ENCODE assay signal across 19 cellular contexts in genomic region chr15:64803526-64803925, GRCh38. TPM values are rescaled to one million over a fixed set of nuclear protein-coding genes. Genes with fewer than 3 reads are reported as not detected.
DNase-seq lines count a peak whose midpoint lies in the region; ATAC-seq, FAIRE-seq and TF ChIP-seq lines count a peak whose summit lies in the region.
"Had no signal": no experiment of that assay in that cellular context is flagged by ENCODE, and none has a peak within 500 bp of the region (broad histone marks: within the 10 kb centered on the region; RNA-seq: fewer than 3 reads in every experiment).

No MANE protein-coding gene starts in this region.

- H3K4me2 ChIP-seq in HepG2 (ENCODE audit: low read depth, low read length) = no peak overlapping the region

- POLR2A ChIA-PET in HepG2 (lab: Yijun Ruan, JAX) = no interaction called here

- no peak overlapping the region for H2AFZ ChIP-seq in HepG2 (ENCODE audit: low read length)

- H3K9me3 ChIP-seq in cardiac muscle cell (ENCODE audit: low read depth) = no peaks in the 10 kb centered on the region
- no peaks in the 10 kb centered on the region for H3K9me3 ChIP-seq in HepG2 (ENCODE audit: low read length)
- no peaks in the 10 kb centered on the region for H3K9me3 ChIP-seq in right lobe of liver
- H3K9me3 ChIP-seq in stomach smooth muscle (ENCODE audit: control insufficient read depth in 2 of 2, low read length in 2 of 2) = no peaks in the 10 kb centered on the region

- TF ChIP-seq RAD21 in HepG2 (CRISPR knock-in tag; IDR thresholded peaks at IDR 0.05) = no peak

- CTCF ChIA-PET in HepG2 (lab: Yijun Ruan, JAX; ENCODE audit: low intra/inter-chr PET ratio, low total read pairs) = no interaction called here

- in situ Hi-C loops in HepG2 (cut with HindIII; ENCODE audit: extremely low pct_ligation_motif_present, low pct_unique_long_range_greater_than_20kb) = no loop called here

- ATAC-seq in Right ventricle myocardium inferior (no peak), HepG2 (no peak), right lobe of liver (no peak), HG03139 (IDR thresholded peaks at IDR 0.05; ENCODE audit: unreplicated experiment) (no peak)
- ATAC-seq: CD8-positive, alpha-beta T cell had no signal

- WGBS in HepG2 (ENCODE audit: low lambda C conversion rate) = 90% methylated on average over 1 of the region's 1 CpG
- WGBS in right lobe of liver (ENCODE audit: insufficient coverage, low coverage, low lambda C conversion rate, missing lambda C conversion rate) = 83% methylated on average over 1 of the region's 1 CpG

- TF ChIP-seq CTCF in cardiac muscle cell (IDR thresholded peaks at IDR 0.05; ENCODE audit: low read depth, low read length) = no peak
- TF ChIP-seq CTCF in HepG2 (CRISPR knock-in tag; IDR thresholded peaks at IDR 0.05) = no peak
- no peak for TF ChIP-seq CTCF in right lobe of liver (IDR thresholded peaks at IDR 0.05)

- no TSS peak for BruUV-seq in HepG2 (replicated peaks; lab: Mats Ljungman, UMichigan)

- DNase-seq in cardiac muscle cell (ENCODE audit: low read depth in 1 of 2, low spot score in 1 of 2) (no peak), Right ventricle myocardium inferior (ENCODE audit: missing footprints) (no peak), HepG2 (ENCODE audit: low spot score) (no peak), right lobe of liver (no peak), RCC 7860 (ENCODE audit: low spot score) (no peak)
- DNase-seq: CD8-positive, alpha-beta T cell; COR-L47; DMS153; DND-41; GDM1; HCEC 1CT; HFFc6 had no signal

- H3K9ac ChIP-seq in HepG2 (ENCODE audit: insufficient read depth, low read depth, low read length) (no peak overlapping the region), stomach smooth muscle (ENCODE audit: low read length in 2 of 2) (no peak overlapping the region)

- H4K20me1 ChIP-seq in HepG2 (ENCODE audit: insufficient read depth, low read length) = no peaks in the 10 kb centered on the region

- TF ChIP-seq EP300 in HepG2 (IDR thresholded peaks at IDR 0.05; ENCODE audit: low read depth in 2 of 2, low read length in 2 of 2) (no peak), HepG2 (CRISPR knock-in tag; IDR thresholded peaks at IDR 0.05; ENCODE audit: borderline replicate concordance) (no peak)

- H3K79me2 ChIP-seq in HepG2 (ENCODE audit: insufficient read depth, low read length) = no peaks in the 10 kb centered on the region

- H3K36me3 ChIP-seq in cardiac muscle cell = no peaks in the 10 kb centered on the region
- H3K36me3 ChIP-seq in HepG2 (replicated peaks in 1 of 2; ENCODE audit: control insufficient read depth in 1 of 2, insufficient read depth in 2 of 2, low read length in 2 of 2) = no peaks in the 10 kb centered on the region
- no peaks in the 10 kb centered on the region for H3K36me3 ChIP-seq in right lobe of liver
- H3K36me3 ChIP-seq in stomach smooth muscle (ENCODE audit: control insufficient read depth in 2 of 2, insufficient read depth in 2 of 2, low read length in 2 of 2) = no peaks in the 10 kb centered on the region

- H3K4me3 ChIP-seq in cardiac muscle cell (no peak overlapping the region), HepG2 (replicated peaks in 1 of 3; ENCODE audit: insufficient read depth in 1 of 3, low read depth in 2 of 3, low read length in 3 of 3) (no peak overlapping the region), right lobe of liver (no peak overlapping the region), stomach smooth muscle (ENCODE audit: low read length in 2 of 2) (no peak overlapping the region)

- TF ChIP-seq POLR2A in HepG2 (IDR thresholded peaks at IDR 0.05; ENCODE audit: insufficient read depth in 1 of 2, low read depth in 2 of 2, low read length in 2 of 2) (no peak), right lobe of liver (IDR thresholded peaks at IDR 0.05) (no peak)

- H3K27me3 ChIP-seq in cardiac muscle cell (no peaks in the 10 kb centered on the region), HepG2 (ENCODE audit: control insufficient read depth in 1 of 2, insufficient read depth in 2 of 2, low read length in 2 of 2) (peaks cover 1 to 3% of the 10 kb centered on the region in 2 experiments; a peak in 2 of 5 replicates), right lobe of liver (no peaks in the 10 kb centered on the region), stomach smooth muscle (ENCODE audit: control insufficient read depth in 1 of 2, insufficient read depth in 2 of 2, low read length in 2 of 2) (no peaks in the 10 kb centered on the region)

- H3K27ac ChIP-seq in cardiac muscle cell (peak overlapping the region; percentile 75), HepG2 (ENCODE audit: extremely low read length, insufficient read depth, low read length) (no peak overlapping the region), right lobe of liver (no peak overlapping the region), stomach smooth muscle (ENCODE audit: low read length) (peak overlapping the region; percentile 92)
- H3K27ac ChIP-seq: 22Rv1 had no signal

- peaks cover 48% of the 10 kb centered on the region for H3K4me1 ChIP-seq in cardiac muscle cell (ENCODE audit: low read depth)
- peaks cover 9% of the 10 kb centered on the region for H3K4me1 ChIP-seq in HepG2 (ENCODE audit: insufficient read depth, low read length)
- no peaks in the 10 kb centered on the region for H3K4me1 ChIP-seq in right lobe of liver
- peaks cover 43% of the 10 kb centered on the region for H3K4me1 ChIP-seq in stomach smooth muscle (ENCODE audit: control insufficient read depth, insufficient read depth, low read length)

- intact Hi-C loops in Right ventricle myocardium inferior (cut with DNase I) = no loop called here
- intact Hi-C loops in HepG2 (cut with micrococcal nuclease; ENCODE audit: unreplicated experiment) = loop anchor here (2.0 kb wide), 1 partner anchor 57 kb away; no protein-coding TSS in a partner anchor
- intact Hi-C loops in right lobe of liver (cut with DNase I) = no loop called here

- no peak for FAIRE-seq in HepG2 (lab: Jason Lieb, UNC)
- FAIRE-seq in RCC 7860 (lab: Jason Lieb, UNC) = no peak
- FAIRE-seq: D721Med, GM12892, GM19239 had no signal

RNA-seq across cellular contexts. Expression of gene PIF1, which starts 21.9 kb away (rescaled TPM):
- total RNA-seq in cardiac muscle cell = 3.5 and 70.9 TPM in 2 replicates
- polyA plus RNA-seq in cardiac muscle cell = 7.4 and 49.0 TPM in 2 replicates
- 0.73 TPM for total RNA-seq in Right ventricle myocardium inferior
- total RNA-seq in HepG2 (2016; rRNA removed; fragmentation: Illumina TruSeq; extraction: Trizol) = 8.3 and 19.7 TPM in 2 replicates
- total RNA-seq in HepG2 (2016; cell fraction: cytosol; rRNA removed; fragmentation: Illumina TruSeq; extraction: Trizol; ENCODE audit: low read depth) = 10.1 and 10.8 TPM in 2 replicates
- total RNA-seq in HepG2 (2016; cell fraction: insoluble cytoplasmic fraction; rRNA removed; fragmentation: Illumina TruSeq; extraction: Trizol) = 7.8 and 21.1 TPM in 2 replicates
- 8.0 and 9.6 TPM in 2 replicates for total RNA-seq in HepG2 (2016; cell fraction: membrane; rRNA removed; fragmentation: Illumina TruSeq; extraction: Trizol)
- total RNA-seq in HepG2 (2016; cell fraction: nucleus; rRNA removed; fragmentation: Illumina TruSeq; extraction: Trizol) = 22.6 and 34.5 TPM in 2 replicates
- 14.0 and 18.5 TPM in 2 replicates for polyA plus RNA-seq in HepG2 (2011; rRNA removed)
- polyA plus RNA-seq in HepG2 (2011; cell fraction: cytosol; rRNA removed) = 5.4 and 11.1 TPM in 2 replicates
- polyA plus RNA-seq in HepG2 (2011; cell fraction: nucleus; rRNA removed) = 50.6 and 90.5 TPM in 2 replicates
- 3.2 and 9.0 TPM in 2 replicates for polyA plus RNA-seq in HepG2 (2012)
- polyA plus RNA-seq in HepG2 (2016; cell fraction: cytosol; fragmentation: Illumina TruSeq; extraction: Trizol; ENCODE audit: low read depth) = 1.2 and 1.3 TPM in 2 replicates
- polyA plus RNA-seq in HepG2 (2016; cell fraction: insoluble cytoplasmic fraction; fragmentation: Illumina TruSeq; extraction: Trizol; ENCODE audit: low read depth) = 7.2 and 8.0 TPM in 2 replicates
- polyA plus RNA-seq in HepG2 (2016; cell fraction: membrane; fragmentation: Illumina TruSeq; extraction: Trizol; ENCODE audit: low read depth) = 3.6 and 4.0 TPM in 2 replicates
- polyA plus RNA-seq in HepG2 (2016; cell fraction: nucleus; fragmentation: Illumina TruSeq; extraction: Trizol; ENCODE audit: insufficient read depth, low read depth) = 105 and 116 TPM in 2 replicates
- polyA minus RNA-seq in HepG2 (2011; rRNA and poly(A)+ RNA removed; ENCODE audit: low replicate concordance) = 12.7 and 35.9 TPM in 2 replicates
- polyA minus RNA-seq in HepG2 (2011; cell fraction: cytosol; rRNA and poly(A)+ RNA removed) = 1.6 and 4.1 TPM in 2 replicates
- polyA minus RNA-seq in HepG2 (2011; cell fraction: nucleus; rRNA and poly(A)+ RNA removed) = 11.4 and 16.5 TPM in 2 replicates
- total RNA-seq in right lobe of liver = under 1 TPM; 0.11 to 1.00 (median 0.36) TPM

RNA-seq across cellular contexts. Expression of gene RBPMS2, which starts 28.1 kb away (rescaled TPM):
- total RNA-seq in cardiac muscle cell (18.4 and 35.4 TPM in 2 replicates), Right ventricle myocardium inferior (255 TPM), HepG2 (2016; rRNA removed; fragmentation: Illumina TruSeq; extraction: Trizol) (not detected in 2 replicates), right lobe of liver (10 to 100 TPM in 1 of 6 experiments, 1 to 10 TPM in 5; 2.5 to 13.6 (median 6.1) TPM)
- polyA plus RNA-seq in cardiac muscle cell (213 and 223 TPM in 2 replicates), HepG2 (2011; rRNA removed) (0.08 and 0.16 TPM in 2 replicates)
- total RNA-seq in HepG2 (2016; cell fraction: cytosol; rRNA removed; fragmentation: Illumina TruSeq; extraction: Trizol; ENCODE audit: low read depth) = not detected in 2 replicates
- total RNA-seq in HepG2 (2016; cell fraction: insoluble cytoplasmic fraction; rRNA removed; fragmentation: Illumina TruSeq; extraction: Trizol) = not detected in 2 replicates
- total RNA-seq in HepG2 (2016; cell fraction: membrane; rRNA removed; fragmentation: Illumina TruSeq; extraction: Trizol) = 0.12 TPM in 1 of 2 replicates, not detected in the other
- not detected in 2 replicates for total RNA-seq in HepG2 (2016; cell fraction: nucleus; rRNA removed; fragmentation: Illumina TruSeq; extraction: Trizol)
- polyA plus RNA-seq in HepG2 (2011; cell fraction: cytosol; rRNA removed) = 0.08 and 0.10 TPM in 2 replicates
- 0.14 and 0.26 TPM in 2 replicates for polyA plus RNA-seq in HepG2 (2011; cell fraction: nucleus; rRNA removed)
- polyA plus RNA-seq in HepG2 (2012) = 0.08 and 0.44 TPM in 2 replicates
- polyA plus RNA-seq in HepG2 (2016; cell fraction: cytosol; fragmentation: Illumina TruSeq; extraction: Trizol; ENCODE audit: low read depth) = 0.72 and 1.0 TPM in 2 replicates
- polyA plus RNA-seq in HepG2 (2016; cell fraction: insoluble cytoplasmic fraction; fragmentation: Illumina TruSeq; extraction: Trizol; ENCODE audit: low read depth) = 0.46 and 0.60 TPM in 2 replicates
- polyA plus RNA-seq in HepG2 (2016; cell fraction: membrane; fragmentation: Illumina TruSeq; extraction: Trizol; ENCODE audit: low read depth) = 1.2 and 1.5 TPM in 2 replicates
- 0.52 and 0.70 TPM in 2 replicates for polyA plus RNA-seq in HepG2 (2016; cell fraction: nucleus; fragmentation: Illumina TruSeq; extraction: Trizol; ENCODE audit: insufficient read depth, low read depth)
- polyA minus RNA-seq in HepG2 (2011; rRNA and poly(A)+ RNA removed; ENCODE audit: low replicate concordance) = 0.10 and 0.94 TPM in 2 replicates
- polyA minus RNA-seq in HepG2 (2011; cell fraction: cytosol; rRNA and poly(A)+ RNA removed) = not detected in 2 replicates
- not detected in 2 replicates for polyA minus RNA-seq in HepG2 (2011; cell fraction: nucleus; rRNA and poly(A)+ RNA removed)
- total RNA-seq: CD8-positive, alpha-beta T cell had no signal
- polyA plus RNA-seq: CD14-positive monocyte had no signal

RNA-seq across cellular contexts. Expression of gene PLEKHO2, which starts 38.2 kb away (rescaled TPM):
- 7.6 and 9.3 TPM in 2 replicates for total RNA-seq in cardiac muscle cell
- polyA plus RNA-seq in cardiac muscle cell = 9.4 and 11.3 TPM in 2 replicates
- total RNA-seq in Right ventricle myocardium inferior = 10.4 TPM
- 3.1 and 3.8 TPM in 2 replicates for total RNA-seq in HepG2 (2016; rRNA removed; fragmentation: Illumina TruSeq; extraction: Trizol)
- 0.61 and 0.71 TPM in 2 replicates for total RNA-seq in HepG2 (2016; cell fraction: cytosol; rRNA removed; fragmentation: Illumina TruSeq; extraction: Trizol; ENCODE audit: low read depth)
- total RNA-seq in HepG2 (2016; cell fraction: insoluble cytoplasmic fraction; rRNA removed; fragmentation: Illumina TruSeq; extraction: Trizol) = 3.1 and 4.3 TPM in 2 replicates
- 1.4 and 1.8 TPM in 2 replicates for total RNA-seq in HepG2 (2016; cell fraction: membrane; rRNA removed; fragmentation: Illumina TruSeq; extraction: Trizol)
- 3.2 and 3.6 TPM in 2 replicates for total RNA-seq in HepG2 (2016; cell fraction: nucleus; rRNA removed; fragmentation: Illumina TruSeq; extraction: Trizol)
- polyA plus RNA-seq in HepG2 (2011; rRNA removed) = 4.8 and 5.1 TPM in 2 replicates
- 3.1 and 3.9 TPM in 2 replicates for polyA plus RNA-seq in HepG2 (2011; cell fraction: cytosol; rRNA removed)
- 15.5 and 19.5 TPM in 2 replicates for polyA plus RNA-seq in HepG2 (2011; cell fraction: nucleus; rRNA removed)
- polyA plus RNA-seq in HepG2 (2012) = 3.9 and 4.4 TPM in 2 replicates
- 0.38 and 0.41 TPM in 2 replicates for polyA plus RNA-seq in HepG2 (2016; cell fraction: cytosol; fragmentation: Illumina TruSeq; extraction: Trizol; ENCODE audit: low read depth)
- polyA plus RNA-seq in HepG2 (2016; cell fraction: insoluble cytoplasmic fraction; fragmentation: Illumina TruSeq; extraction: Trizol; ENCODE audit: low read depth) = 2.2 and 3.1 TPM in 2 replicates
- 0.70 and 0.73 TPM in 2 replicates for polyA plus RNA-seq in HepG2 (2016; cell fraction: membrane; fragmentation: Illumina TruSeq; extraction: Trizol; ENCODE audit: low read depth)
- 17.8 and 18.9 TPM in 2 replicates for polyA plus RNA-seq in HepG2 (2016; cell fraction: nucleus; fragmentation: Illumina TruSeq; extraction: Trizol; ENCODE audit: insufficient read depth, low read depth)
- 3.4 and 9.7 TPM in 2 replicates for polyA minus RNA-seq in HepG2 (2011; rRNA and poly(A)+ RNA removed; ENCODE audit: low replicate concordance)
- polyA minus RNA-seq in HepG2 (2011; cell fraction: cytosol; rRNA and poly(A)+ RNA removed) = 3.4 and 3.5 TPM in 2 replicates
- polyA minus RNA-seq in HepG2 (2011; cell fraction: nucleus; rRNA and poly(A)+ RNA removed) = 4.4 and 6.8 TPM in 2 replicates
- 10 to 100 TPM in 1 of 6 experiments, 1 to 10 TPM in 5; 3.9 to 11.8 (median 5.2) TPM for total RNA-seq in right lobe of liver

Comparison
In these comparisons a context has a peak if more than half of its experiments do, and no peak if none do; other contexts are left out.
1. H3K27ac ChIP-seq: peak in cardiac muscle cell (single experiment) and stomach smooth muscle (single experiment); none in HepG2 (single experiment) and right lobe of liver (0 of 3).